ENCODE assay signal across 19 cellular contexts in genomic region chr4:8615921-8616787, GRCh38. TPM values are rescaled to one million over a fixed set of nuclear protein-coding genes. Genes with fewer than 3 reads are reported as not detected.
"Had no signal": no experiment of that assay in that cellular context is flagged by ENCODE, and none has a peak within 500 bp of the region (broad histone marks: within the 10 kb centered on the region; RNA-seq: fewer than 3 reads in every experiment).

No MANE protein-coding gene starts in this region.

- H3K4me3 Mint-ChIP-seq: activated CD4-positive, alpha-beta T cell treated with anti-CD3 and anti-CD28 coated beads, Interleukin-2, amount 10 ng/mL, durations not matched to agents 24 days and 14 days; activated CD8-positive, alpha-beta T cell treated with anti-CD3 and anti-CD28 coated beads, Interleukin-2, amount 10 ng/mL, durations not matched to agents 7 days and 5 days; activated naive CD4-positive, alpha-beta T cell treated with anti-CD3 and anti-CD28 coated beads for 36 hours; activated T-cell treated with anti-CD3 and anti-CD28 coated beads, Interleukin-2, amount 50 U/mL, for 24 hours; brain; nephron; T-helper 2 cell treated with Interferon-gamma antibody and Interleukin-4, amounts not matched to agents 5 μg/mL and 100 μg/mL, for 36 hours had no signal

- DNase-seq: activated CD4-positive, alpha-beta T cell treated with anti-CD3 and anti-CD28 coated beads, Interleukin-2, amount 10 ng/mL, durations not matched to agents 24 days and 14 days; activated CD4-positive, CD25-positive, alpha-beta regulatory T cell; activated CD8-positive, alpha-beta T cell treated with anti-CD3 and anti-CD28 coated beads, Interleukin-2, amount 10 ng/mL, durations not matched to agents 7 days and 5 days; activated naive CD4-positive, alpha-beta T cell treated with anti-CD3 and anti-CD28 coated beads for 36 hours; activated T-cell treated with anti-CD3 and anti-CD28 coated beads, Interleukin-2, amount 50 U/mL, for 24 hours; central memory CD4-positive, alpha-beta T cell; kidney glomerular epithelial cell; mesenchymal stem cell; retina; stimulated activated CD4-positive, alpha-beta T cell treated with anti-CD3 and anti-CD28 coated beads, Interleukin-15, amount 100 ng/mL, for 24 hours; stimulated activated CD4-positive, alpha-beta T cell treated with anti-CD3 and anti-CD28 coated beads, Interleukin-2, amount 100 ng/mL, for 48 hours had no signal

- H3K4me3 ChIP-seq: coronary artery, heart right ventricle, skin epidermis, thoracic aorta had no signal

- H3K27me3 Mint-ChIP-seq: activated CD4-positive, alpha-beta T cell treated with anti-CD3 and anti-CD28 coated beads, Interleukin-2, amount 10 ng/mL, durations not matched to agents 24 days and 14 days had no signal

- H3K9me3 Mint-ChIP-seq: activated CD4-positive, alpha-beta T cell treated with anti-CD3 and anti-CD28 coated beads, Interleukin-2, amount 10 ng/mL, durations not matched to agents 24 days and 14 days; activated naive CD4-positive, alpha-beta T cell treated with anti-CD3 and anti-CD28 coated beads for 36 hours; activated T-cell treated with anti-CD3 and anti-CD28 coated beads, Interleukin-2, amount 50 U/mL, for 24 hours; nephron; T-helper 2 cell treated with Interferon-gamma antibody and Interleukin-4, amounts not matched to agents 5 μg/mL and 100 μg/mL, for 36 hours had no signal

- H3K9me3 ChIP-seq: heart right ventricle, thoracic aorta had no signal

- H3K27ac ChIP-seq: coronary artery, heart right ventricle, skin epidermis, thoracic aorta had no signal

- H3K4me1 Mint-ChIP-seq: activated CD4-positive, alpha-beta T cell treated with anti-CD3 and anti-CD28 coated beads, Interleukin-2, amount 10 ng/mL, durations not matched to agents 24 days and 14 days; brain had no signal

- H3K27ac Mint-ChIP-seq: activated CD4-positive, alpha-beta T cell treated with anti-CD3 and anti-CD28 coated beads, Interleukin-2, amount 10 ng/mL, durations not matched to agents 24 days and 14 days; activated CD8-positive, alpha-beta T cell treated with anti-CD3 and anti-CD28 coated beads, Interleukin-2, amount 10 ng/mL, durations not matched to agents 7 days and 5 days; activated naive CD4-positive, alpha-beta T cell treated with anti-CD3 and anti-CD28 coated beads for 36 hours; activated T-cell treated with anti-CD3 and anti-CD28 coated beads, Interleukin-2, amount 50 U/mL, for 24 hours; nephron; T-helper 2 cell treated with Interferon-gamma antibody and Interleukin-4, amounts not matched to agents 5 μg/mL and 100 μg/mL, for 36 hours had no signal

- ATAC-seq: activated CD8-positive, alpha-beta T cell treated with anti-CD3 and anti-CD28 coated beads, Interleukin-2, amount 10 ng/mL, durations not matched to agents 7 days and 5 days; heart right ventricle had no signal

- H3K36me3 ChIP-seq: heart right ventricle, thoracic aorta had no signal

- H3K36me3 Mint-ChIP-seq: brain had no signal

RNA-seq across cellular contexts. Expression of gene CPZ, which starts 23.6 kb away (rescaled TPM):
- total RNA-seq: activated CD4-positive, alpha-beta T cell treated with anti-CD3 and anti-CD28 coated beads, Interleukin-2, amount 10 ng/mL, durations not matched to agents 24 days and 14 days; activated naive CD4-positive, alpha-beta T cell treated with anti-CD3 and anti-CD28 coated beads for 36 hours had no signal

RNA-seq across cellular contexts. Expression of gene GPR78, which starts 36.0 kb away (rescaled TPM):
- total RNA-seq: activated CD4-positive, alpha-beta T cell treated with anti-CD3 and anti-CD28 coated beads, Interleukin-2, amount 10 ng/mL, durations not matched to agents 24 days and 14 days; activated CD8-positive, alpha-beta T cell treated with anti-CD3 and anti-CD28 coated beads, Interleukin-2, amount 10 ng/mL, durations not matched to agents 7 days and 5 days; activated naive CD4-positive, alpha-beta T cell treated with anti-CD3 and anti-CD28 coated beads for 36 hours; lower leg skin; thoracic aorta had no signal
